In the genomic region with DNA sequence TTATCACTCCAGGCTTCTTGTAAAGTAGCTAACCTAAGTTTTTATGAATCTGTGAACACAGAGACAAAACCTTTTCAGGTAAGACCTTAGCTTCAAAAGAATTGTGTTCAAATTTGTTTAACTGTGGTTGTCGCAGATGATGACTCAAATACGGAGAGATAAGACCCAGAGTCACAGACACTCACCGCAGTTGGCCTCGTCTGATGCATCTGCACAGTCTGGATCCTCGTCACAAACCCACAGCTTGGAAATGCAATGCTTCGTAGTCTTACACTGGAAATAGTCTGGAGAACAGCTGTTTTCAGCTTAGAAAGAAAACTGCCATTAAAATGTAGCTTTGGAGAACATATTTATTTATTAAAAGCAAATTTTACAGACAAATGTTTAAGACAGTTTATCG, we compare ENCODE assay signal across 19 cellular contexts.
DNase-seq lines count a peak whose midpoint lies in the region; ATAC-seq and TF ChIP-seq lines count a peak whose summit lies in the region.
"Had no signal": no experiment of that assay in that cellular context is flagged by ENCODE, and none has a peak within 500 bp of the region (broad histone marks: within the 10 kb centered on the region; RNA-seq: fewer than 3 reads in every experiment).

No MANE protein-coding gene starts in this region.

- no peak overlapping the region for H3K4me2 ChIP-seq in neuronal stem cell (ENCODE audit: insufficient read depth, low read length, poor library complexity, severe bottlenecking)
- H3K4me2 ChIP-seq: neural progenitor cell had no signal

- no peaks in the 10 kb centered on the region for H3K27me3 Mint-ChIP-seq in activated T-cell treated with anti-CD3 and anti-CD28 coated beads, Interleukin-2, amount 50 U/mL, for 72 hours (ENCODE audit: low read depth)
- H3K27me3 Mint-ChIP-seq: CD4-positive, alpha-beta memory T cell had no signal

- POLR2A ChIA-PET in HEK293T (lab: Yijun Ruan, JAX) = no interaction called here

- H3K4me1 ChIP-seq in neuronal stem cell (ENCODE audit: control insufficient read depth in 2 of 2, insufficient read depth in 1 of 2, low read depth in 1 of 2, low read length in 2 of 2) = no peaks in the 10 kb centered on the region
- H3K4me1 ChIP-seq: ascending aorta, foreskin keratinocyte, neural progenitor cell had no signal

- H2BK5ac ChIP-seq in neuronal stem cell (ENCODE audit: low read length) = no peak overlapping the region

- no peak overlapping the region for H3K4me3 ChIP-seq in fibroblast of pulmonary artery (replicated peaks; ENCODE audit: low read depth, low read length)
- H3K4me3 ChIP-seq in neuronal stem cell (ENCODE audit: low read length in 2 of 2) = no peak overlapping the region
- H3K4me3 ChIP-seq: ascending aorta, neural progenitor cell had no signal

- H3K9me3 Mint-ChIP-seq in activated T-cell treated with anti-CD3 and anti-CD28 coated beads, Interleukin-2, amount 50 U/mL, for 72 hours = peaks cover 5 to 8% of the 10 kb centered on the region in 2 donors
- H3K9me3 Mint-ChIP-seq: neural progenitor cell, type B pancreatic cell had no signal

- H4K91ac ChIP-seq in neuronal stem cell (ENCODE audit: low read depth, low read length, poor library complexity) = no peak overlapping the region

- CTCF ChIA-PET in HEK293T (lab: Yijun Ruan, JAX) = no interaction called here

- WGBS in neuronal stem cell (ENCODE audit: extremely low coverage in 2 of 2, insufficient read length in 2 of 2, insufficient replicate concordance in 1 of 2), 2 donors = no CpG with 5 or more reads among the region's 7 CpGs

- H3K27ac ChIP-seq in neuronal stem cell (replicated peaks; ENCODE audit: low read length) = no peak overlapping the region
- H3K27ac ChIP-seq: ascending aorta, foreskin keratinocyte, neural progenitor cell had no signal

- DNase-seq in HEK293T (ENCODE audit: extremely low spot score) (peak; percentile 10), fibroblast of pulmonary artery (ENCODE audit: low read depth) (peak; percentile 22), neuronal stem cell (ENCODE audit: low spot score) (no peak), NCI-H446 treated with DMSO at 0.1 percent for 48 hours (lab: John Stamatoyannopoulos, UW) (no peak), NCI-H2227 (lab: John Stamatoyannopoulos, UW; ENCODE audit: unreplicated experiment) (no peak)
- no peak for DNase-seq in activated T-cell treated with anti-CD3 and anti-CD28 coated beads, Interleukin-2, amount 50 U/mL, for 72 hours
- DNase-seq in NK-92 treated with Interleukin-12 subunit alpha and Interleukin-12 subunit beta, amount 100 ng/mL, for 24 hours (lab: John Stamatoyannopoulos, UW) = no peak
- DNase-seq: activated CD4-positive, alpha-beta T cell treated with anti-CD3 and anti-CD28 coated beads, Interleukin-2, amount 50 U/mL, for 1 hour; CD4-positive, alpha-beta memory T cell; DMS 273 treated with DMSO at 0.1 percent for 48 hours; foreskin keratinocyte; NCI-H1417 treated with DMSO at 0.1 percent for 48 hours; NCI-H2081 treated with DMSO at 0.1 percent for 48 hours; posterior cingulate gyrus had no signal

- H3K23ac ChIP-seq in neuronal stem cell (ENCODE audit: low read depth, low read length, poor library complexity) = no peak overlapping the region

- no peaks in the 10 kb centered on the region for H3K79me1 ChIP-seq in neuronal stem cell (ENCODE audit: low read depth, low read length)

- H2BK15ac ChIP-seq in neuronal stem cell (ENCODE audit: low read length) = no peak overlapping the region

- no peak overlapping the region for H3K14ac ChIP-seq in neuronal stem cell (ENCODE audit: low read length)

- no peak overlapping the region for H2AK5ac ChIP-seq in neuronal stem cell (ENCODE audit: low read depth, low read length)

- no peak overlapping the region for H3K18ac ChIP-seq in neuronal stem cell (ENCODE audit: low read length)

- H3K4ac ChIP-seq in neuronal stem cell (ENCODE audit: low read length) = no peak overlapping the region

- H3K9ac ChIP-seq in neuronal stem cell (ENCODE audit: low read depth, low read length, poor library complexity) = no peak overlapping the region
- H3K9ac ChIP-seq: neural progenitor cell had no signal

- ATAC-seq in SK-N-SH treated with all-trans-retinoic acid at 6 μM for 48 hours = peak; percentile 89
- no peak for ATAC-seq in activated T-cell treated with anti-CD3 and anti-CD28 coated beads, Interleukin-2, amount 50 U/mL, for 72 hours (replicated peaks in 1 of 2)
- ATAC-seq: activated naive CD4-positive, alpha-beta T cell treated with anti-CD3 and anti-CD28 coated beads, Interleukin-2, amount 50 U/mL, for 72 hours; foreskin keratinocyte had no signal

- peak overlapping the region; percentile 39 for H2AFZ ChIP-seq in neuronal stem cell (ENCODE audit: low read length)
- H2AFZ ChIP-seq: neural progenitor cell had no signal

- H2BK12ac ChIP-seq in neuronal stem cell (ENCODE audit: low read length) = no peak overlapping the region

- H4K8ac ChIP-seq in neuronal stem cell (ENCODE audit: low read depth, low read length) = no peak overlapping the region

- no peak for TF ChIP-seq CTCF in fibroblast of pulmonary artery (IDR thresholded peaks at IDR 0.05; ENCODE audit: low read length, missing control alignments)

- H3K27ac Mint-ChIP-seq in activated T-cell treated with anti-CD3 and anti-CD28 coated beads, Interleukin-2, amount 50 U/mL, for 72 hours = no peak overlapping the region
- H3K27ac Mint-ChIP-seq: activated naive CD4-positive, alpha-beta T cell treated with anti-CD3 and anti-CD28 coated beads, Interleukin-2, amount 50 U/mL, for 72 hours; CD4-positive, alpha-beta memory T cell; neural progenitor cell; type B pancreatic cell had no signal

- H3K9me3 ChIP-seq in neuronal stem cell (replicated peaks in 1 of 2; ENCODE audit: control insufficient read depth in 2 of 2, insufficient read depth in 1 of 2, low read depth in 1 of 2, low read length in 2 of 2) = no peaks in the 10 kb centered on the region
- H3K9me3 ChIP-seq: ascending aorta had no signal

- H3K36me3 Mint-ChIP-seq in activated T-cell treated with anti-CD3 and anti-CD28 coated beads, Interleukin-2, amount 50 U/mL, for 72 hours (ENCODE audit: insufficient read depth in 2 of 2) = peaks cover 0 to 1% of the 10 kb centered on the region in 2 donors
- H3K36me3 Mint-ChIP-seq: activated naive CD4-positive, alpha-beta T cell treated with anti-CD3 and anti-CD28 coated beads, Interleukin-2, amount 50 U/mL, for 72 hours; CD4-positive, alpha-beta memory T cell; neural progenitor cell; type B pancreatic cell had no signal

- no peaks in the 10 kb centered on the region for H3K27me3 ChIP-seq in neuronal stem cell (ENCODE audit: control insufficient read depth in 3 of 3, insufficient read depth in 3 of 3, low read depth in 1 of 3, low read length in 3 of 3)
- H3K27me3 ChIP-seq: ascending aorta, foreskin keratinocyte, neural progenitor cell had no signal

- no peaks in the 10 kb centered on the region for H3K4me1 Mint-ChIP-seq in activated T-cell treated with anti-CD3 and anti-CD28 coated beads, Interleukin-2, amount 50 U/mL, for 72 hours (ENCODE audit: low read depth)
- H3K4me1 Mint-ChIP-seq: CD4-positive, alpha-beta memory T cell; neural progenitor cell had no signal

- H3K4me3 Mint-ChIP-seq in activated T-cell treated with anti-CD3 and anti-CD28 coated beads, Interleukin-2, amount 50 U/mL, for 72 hours = no peak overlapping the region
- H3K4me3 Mint-ChIP-seq: CD4-positive, alpha-beta memory T cell; neural progenitor cell; type B pancreatic cell had no signal

- H3K36me3 ChIP-seq in neuronal stem cell (replicated peaks in 1 of 2; ENCODE audit: control insufficient read depth in 2 of 2, insufficient read depth in 2 of 2, low read length in 2 of 2) = no peaks in the 10 kb centered on the region
- H3K36me3 ChIP-seq: ascending aorta, neural progenitor cell had no signal

- H2BK120ac ChIP-seq in neuronal stem cell (ENCODE audit: low read depth, low read length) = no peak overlapping the region

TF ChIP-seq in HEK293T, 16 proteins besides CTCF, POLR2A, EP300 and RAD21:
- TF ChIP-seq FOXK2 (IDR thresholded peaks at IDR 0.05) = no peak
- no peak for TF ChIP-seq ZNF384 (IDR thresholded peaks at IDR 0.05)
- no peak for TF ChIP-seq ELF4 (IDR thresholded peaks at IDR 0.05)
- TF ChIP-seq NFRKB (IDR thresholded peaks at IDR 0.05) = no peak
- TF ChIP-seq HDGF (IDR thresholded peaks at IDR 0.05; ENCODE audit: borderline replicate concordance) = no peak
- no peak for TF ChIP-seq L3MBTL2 (conservative IDR thresholded peaks at IDR 0.05)
- no peak for TF ChIP-seq FOXM1 (IDR thresholded peaks at IDR 0.05; ENCODE audit: borderline replicate concordance)
- no peak for TF ChIP-seq ARNT (IDR thresholded peaks at IDR 0.05)
- no peak for TF ChIP-seq SP1 (IDR thresholded peaks at IDR 0.05)
- TF ChIP-seq BHLHE40 (IDR thresholded peaks at IDR 0.05; ENCODE audit: borderline replicate concordance) = no peak
- no peak for TF ChIP-seq LEF1 (IDR thresholded peaks at IDR 0.05; ENCODE audit: borderline replicate concordance)
- no peak for TF ChIP-seq FOXA1 (IDR thresholded peaks at IDR 0.05)
- no peak for TF ChIP-seq CTBP1 (IDR thresholded peaks at IDR 0.05; ENCODE audit: borderline replicate concordance)

TF ChIP-seq in SK-N-SH treated with all-trans-retinoic acid at 6 μM for 48 hours, 23 proteins besides CTCF, POLR2A, EP300 and RAD21 (continues in another document):
- TF ChIP-seq TOX (CRISPR knock-in tag; IDR thresholded peaks at IDR 0.05; ENCODE audit: borderline replicate concordance) (no peak), ZNF565 (CRISPR knock-in tag; conservative IDR thresholded peaks at IDR 0.05; ENCODE audit: low read depth) (no peak), SNAI2 (CRISPR knock-in tag; IDR thresholded peaks at IDR 0.05) (no peak), TCF4 (CRISPR knock-in tag; IDR thresholded peaks at IDR 0.05; ENCODE audit: borderline replicate concordance) (peak; percentile 93)

Comparison
In these comparisons a context has a peak if more than half of its experiments do, and no peak if none do; other contexts are left out.
1. DNase-seq: peak in HEK293T (single experiment) and fibroblast of pulmonary artery (single experiment); none in neuronal stem cell (single experiment), NCI-H446 treated with DMSO at 0.1 percent for 48 hours (single experiment), NCI-H2227 (single experiment), activated T-cell treated with anti-CD3 and anti-CD28 coated beads, Interleukin-2, amount 50 U/mL, for 72 hours (0 of 2) and NK-92 treated with Interleukin-12 subunit alpha and Interleukin-12 subunit beta, amount 100 ng/mL, for 24 hours (single experiment).